Comparison of ENCODE assay signal across 8 cellular contexts in the genomic region with DNA sequence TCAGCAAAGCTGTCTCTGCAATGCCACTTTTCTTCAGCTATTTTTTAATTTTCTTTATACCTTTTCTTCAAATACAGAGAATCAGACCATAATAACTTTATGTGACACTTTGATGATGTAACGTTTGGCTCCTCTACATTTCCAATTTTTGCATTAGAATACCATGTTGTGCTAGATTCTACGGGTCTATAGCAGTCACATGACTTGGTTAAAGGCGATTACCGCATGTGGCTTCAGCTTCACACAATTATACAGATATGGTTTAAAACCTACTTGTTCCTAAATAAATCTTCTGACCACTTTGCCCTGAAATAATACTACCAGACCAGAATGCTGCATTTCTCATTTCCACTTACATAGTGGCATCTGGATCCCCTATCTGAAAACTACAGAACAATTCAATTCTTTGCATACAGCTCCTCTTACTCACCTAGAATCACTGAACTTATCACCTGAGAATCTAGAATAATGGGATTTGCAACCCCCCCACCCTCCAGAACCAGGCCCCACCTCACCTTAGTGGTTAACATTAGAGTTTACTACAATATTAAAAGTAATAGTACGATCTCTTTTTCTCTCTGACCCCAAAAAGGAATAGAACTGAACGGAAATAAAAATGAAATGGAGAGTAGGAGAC. TPM values are rescaled to one million over a fixed set of nuclear protein-coding genes. Genes with fewer than 3 reads are reported as not detected.
A peak's percentile ranks its signal among the peaks of the same experiment; 100 is the strongest.
DNase-seq lines count a peak whose midpoint lies in the region; ATAC-seq and TF ChIP-seq lines count a peak whose summit lies in the region.

No MANE protein-coding gene starts in this region.

- no peak overlapping the region for H2AK5ac ChIP-seq in trophoblast cell (ENCODE audit: low read length)

- H3K79me2 ChIP-seq in trophoblast cell (ENCODE audit: control insufficient read depth, insufficient read depth, low read length, poor library complexity), result peaks cover 5% of the 10 kb centered on the region

- ATAC-seq in RWPE2 (ENCODE audit: low read depth), result no peak

- no peaks in the 10 kb centered on the region for H3K9me3 ChIP-seq in RWPE2 (ENCODE audit: severe bottlenecking)
- no peaks in the 10 kb centered on the region for H3K9me3 ChIP-seq in esophagus (ENCODE audit: control insufficient read depth in 2 of 2, insufficient read depth in 1 of 2, low read depth in 1 of 2, low read length in 1 of 2)
- H3K9me3 ChIP-seq in trophoblast cell (ENCODE audit: insufficient read depth, low read depth, low read length), result no peaks in the 10 kb centered on the region

- peak overlapping the region; percentile 76 for H3K4me2 ChIP-seq in trophoblast cell (ENCODE audit: low read length)

- H3K27me3 ChIP-seq in RWPE2 (ENCODE audit: insufficient read depth, poor library complexity, severe bottlenecking) (no peaks in the 10 kb centered on the region), esophagus (ENCODE audit: control insufficient read depth in 1 of 2, insufficient read depth in 2 of 2, low read length in 2 of 2) (no peaks in the 10 kb centered on the region), trophoblast cell (ENCODE audit: insufficient read depth, low read length) (no peaks in the 10 kb centered on the region)

- H3K23ac ChIP-seq in trophoblast cell (ENCODE audit: low read length), result no peak overlapping the region

- H3K27ac ChIP-seq in RWPE2 (ENCODE audit: poor library complexity, severe bottlenecking) (peak overlapping the region; percentile 63), esophagus (ENCODE audit: low read depth in 2 of 2, low read length in 1 of 2) (peak overlapping the region in 1 of 2 donors; percentile 58), trophoblast cell (ENCODE audit: low read depth, low read length) (no peak overlapping the region)

- H3K36me3 ChIP-seq in RWPE2 (ENCODE audit: low read depth), result peaks cover 53% of the 10 kb centered on the region
- no peaks in the 10 kb centered on the region for H3K36me3 ChIP-seq in esophagus (ENCODE audit: control insufficient read depth in 2 of 2, insufficient read depth in 2 of 2, low read length in 1 of 2)
- peaks cover 0 to 2% of the 10 kb centered on the region in 2 experiments for H3K36me3 ChIP-seq in trophoblast cell (ENCODE audit: control insufficient read depth in 1 of 2, insufficient read depth in 2 of 2, low read length in 2 of 2)

- no peak overlapping the region for H3K9ac ChIP-seq in trophoblast cell (ENCODE audit: low read length)

- no peak overlapping the region for H2BK5ac ChIP-seq in trophoblast cell (ENCODE audit: low read depth, low read length, poor library complexity)

- H3K18ac ChIP-seq in trophoblast cell (ENCODE audit: low read length), result no peak overlapping the region

- H2BK120ac ChIP-seq in trophoblast cell (ENCODE audit: insufficient read depth, low read length, poor library complexity), result no peak overlapping the region

- H3K4me1 ChIP-seq in RWPE2 (ENCODE audit: insufficient read depth, poor library complexity, severe bottlenecking) (peaks cover 18% of the 10 kb centered on the region), esophagus (ENCODE audit: control insufficient read depth in 2 of 2, insufficient read depth in 2 of 2, low read length in 1 of 2) (peaks cover 0 to 6% of the 10 kb centered on the region in 2 donors), trophoblast cell (ENCODE audit: control insufficient read depth in 1 of 2, insufficient read depth in 2 of 2, low read length in 2 of 2) (no peaks in the 10 kb centered on the region)

- H3K4me3 ChIP-seq in GM08714 (ENCODE audit: low read length), result peak overlapping the region; percentile 77
- peak overlapping the region; percentile 75 for H3K4me3 ChIP-seq in RWPE2 (ENCODE audit: severe bottlenecking)
- H3K4me3 ChIP-seq in esophagus (ENCODE audit: low read depth in 1 of 2, low read length in 2 of 2), result peak overlapping the region; percentile 32 to 86
- no peak overlapping the region for H3K4me3 ChIP-seq in trophoblast cell (ENCODE audit: low read depth, low read length)

- peaks cover 4% of the 10 kb centered on the region for H3K79me1 ChIP-seq in trophoblast cell (ENCODE audit: low read length)

- WGBS in esophagus, 2 donors, result 15 to 20% methylated on average over 6 of the region's 6 CpGs
- no CpG with 5 or more reads among the region's 6 CpGs for WGBS in trophoblast cell (ENCODE audit: extremely low coverage, insufficient coverage, insufficient read length)

- no peak overlapping the region for H4K91ac ChIP-seq in trophoblast cell (ENCODE audit: low read depth, low read length)

- H4K12ac ChIP-seq in trophoblast cell (ENCODE audit: low read depth, low read length), result no peak overlapping the region

- H4K8ac ChIP-seq in trophoblast cell (ENCODE audit: low read depth, low read length), result no peak overlapping the region

- no peak overlapping the region for H3K4ac ChIP-seq in trophoblast cell (ENCODE audit: low read depth, low read length)

- H2BK12ac ChIP-seq in trophoblast cell (ENCODE audit: low read length), result no peak overlapping the region

- DNase-seq in RWPE2 (ENCODE audit: low spot score) (no peak), trophoblast cell (peak in 1 of 2 donors; percentile 70), NCI-H446 treated with DMSO at 0.1 percent for 48 hours (lab: John Stamatoyannopoulos, UW) (no peak), mesenteric fat pad (ENCODE audit: low spot score) (no peak), DMS79 (lab: John Stamatoyannopoulos, UW) (no peak), SK-N-DZ (ENCODE audit: low spot score) (no peak)

- H2AFZ ChIP-seq in trophoblast cell (ENCODE audit: insufficient read depth, low read length, poor library complexity), result no peak overlapping the region

- no peak for TF ChIP-seq CTCF in RWPE2 (IDR thresholded peaks at IDR 0.05; ENCODE audit: poor library complexity, severe bottlenecking)

- H3K14ac ChIP-seq in trophoblast cell (ENCODE audit: low read length), result no peak overlapping the region

RNA-seq across cellular contexts. Expression of a gene that starts 1.3 kb away (rescaled TPM):
- polyA plus RNA-seq in esophagus, result 10 to 100 TPM; 52.2 to 66.8 TPM
- 56.8 and 61.8 TPM in 2 replicates for polyA plus RNA-seq in trophoblast cell (2013)
- 97.5 TPM for total RNA-seq in mesenteric fat pad
- 36.6 and 38.1 TPM in 2 replicates for polyA plus RNA-seq in SK-N-DZ (2014; cell fraction: cytosol; rRNA removed)
- 20.2 and 22.4 TPM in 2 replicates for polyA plus RNA-seq in SK-N-DZ (2014; cell fraction: nucleus; rRNA removed)
